Comparison of ENCODE assay signal across 31 cellular contexts in the genomic region with DNA sequence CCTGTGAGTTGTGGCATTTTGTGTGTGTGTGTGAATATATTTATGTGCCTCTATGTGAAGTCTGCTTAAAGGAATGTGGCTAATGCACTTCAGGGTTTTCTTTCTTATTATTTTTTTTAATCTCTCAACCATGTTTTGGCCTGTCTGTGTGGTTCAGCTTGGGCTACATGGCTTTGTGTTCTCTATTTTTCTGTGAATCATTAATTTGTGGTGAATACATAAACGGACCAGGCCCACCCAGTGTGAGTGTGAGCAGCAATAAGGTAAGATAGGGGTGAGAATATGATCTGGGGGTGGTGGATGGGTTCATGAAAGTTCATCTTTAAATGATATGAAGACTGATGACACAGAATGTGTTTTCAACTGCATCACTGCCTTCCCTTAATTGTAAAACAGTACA.
"Had no signal": no experiment of that assay in that cellular context is flagged by ENCODE, and none has a peak within 500 bp of the region (broad histone marks: within the 10 kb centered on the region; RNA-seq: fewer than 3 reads in every experiment).

No MANE protein-coding gene starts in this region.

- H3K36me3 ChIP-seq: esophagus squamous epithelium, left lung, neural progenitor cell, right atrium auricular region, upper lobe of left lung, vagina, WERI-Rb-1 had no signal

- H3K27me3 ChIP-seq: esophagus squamous epithelium, left lung, neural progenitor cell, right atrium auricular region, upper lobe of left lung, vagina had no signal

- H3K27me3 Mint-ChIP-seq: activated CD4-positive, alpha-beta T cell treated with anti-CD3 and anti-CD28 coated beads, Interleukin-2, amount 10 ng/mL, durations not matched to agents 7 days and 5 days; activated naive CD8-positive, alpha-beta T cell; central memory CD8-positive, alpha-beta T cell; dendritic cell treated with granulocyte-macrophage colony-stimulating factor and Interleukin-4, amounts not matched to agents 40 ng/mL and 50 ng/mL, for 4 days; stimulated activated memory B cell treated with anti-CD40 and anti-IgM and Interleukin-4, amounts not matched to agents 10 μg/mL and 1 μg/mL and 100 μg/mL, for 72 hours; stimulated activated naive CD8-positive, alpha-beta T cell treated with anti-CD3 and anti-CD28 coated beads, Interleukin-15, amount 100 ng/mL, for 72 hours had no signal

- H3K36me3 Mint-ChIP-seq: activated naive CD8-positive, alpha-beta T cell; natural killer cell; neural progenitor cell; stimulated activated memory B cell treated with anti-CD40 and anti-IgM and Interleukin-4, amounts not matched to agents 10 μg/mL and 1 μg/mL and 100 μg/mL, for 72 hours had no signal

- H3K4me3 Mint-ChIP-seq: activated CD4-positive, alpha-beta T cell treated with anti-CD3 and anti-CD28 coated beads, Interleukin-2, amount 10 ng/mL, durations not matched to agents 7 days and 5 days; activated naive CD8-positive, alpha-beta T cell; central memory CD8-positive, alpha-beta T cell; dendritic cell treated with granulocyte-macrophage colony-stimulating factor and Interleukin-4, amounts not matched to agents 40 ng/mL and 50 ng/mL, for 4 days; endodermal cell; natural killer cell; neural progenitor cell; stimulated activated memory B cell treated with anti-CD40 and anti-IgM and Interleukin-4, amounts not matched to agents 10 μg/mL and 1 μg/mL and 100 μg/mL, for 72 hours; stimulated activated naive CD8-positive, alpha-beta T cell treated with anti-CD3 and anti-CD28 coated beads, Interleukin-15, amount 100 ng/mL, for 72 hours had no signal

- H3K4me1 ChIP-seq: esophagus squamous epithelium, left lung, neural progenitor cell, parathyroid adenoma, psoas muscle, right atrium auricular region, upper lobe of left lung, vagina had no signal

- ATAC-seq: left lung; natural killer cell; psoas muscle; stimulated activated memory B cell treated with anti-CD40 and anti-IgM and Interleukin-4, amounts not matched to agents 10 μg/mL and 1 μg/mL and 100 μg/mL, for 72 hours; stimulated activated naive CD8-positive, alpha-beta T cell treated with anti-CD3 and anti-CD28 coated beads, Interleukin-15, amount 100 ng/mL, for 72 hours had no signal

- H3K4me1 Mint-ChIP-seq: activated CD4-positive, alpha-beta T cell treated with anti-CD3 and anti-CD28 coated beads, Interleukin-2, amount 10 ng/mL, durations not matched to agents 7 days and 5 days; central memory CD8-positive, alpha-beta T cell; endodermal cell; natural killer cell; neural progenitor cell; stimulated activated memory B cell treated with anti-CD40 and anti-IgM and Interleukin-4, amounts not matched to agents 10 μg/mL and 1 μg/mL and 100 μg/mL, for 72 hours; stimulated activated naive CD8-positive, alpha-beta T cell treated with anti-CD3 and anti-CD28 coated beads, Interleukin-15, amount 100 ng/mL, for 72 hours had no signal

- H3K27ac ChIP-seq: esophagus squamous epithelium, left lung, neural progenitor cell, parathyroid adenoma, psoas muscle, right atrium auricular region, upper lobe of left lung, vagina, WERI-Rb-1 had no signal

- H3K4me3 ChIP-seq: esophagus squamous epithelium, left lung, lung, neural progenitor cell, psoas muscle, right atrium auricular region, smooth muscle cell, upper lobe of left lung, vagina had no signal

- H3K9me3 ChIP-seq: esophagus squamous epithelium, left lung, psoas muscle, right atrium auricular region, upper lobe of left lung, vagina had no signal

- H3K9me3 Mint-ChIP-seq: activated CD4-positive, alpha-beta T cell treated with anti-CD3 and anti-CD28 coated beads, Interleukin-2, amount 10 ng/mL, durations not matched to agents 7 days and 5 days; dendritic cell treated with granulocyte-macrophage colony-stimulating factor and Interleukin-4, amounts not matched to agents 40 ng/mL and 50 ng/mL, for 4 days; endodermal cell; natural killer cell; neural progenitor cell; stimulated activated memory B cell treated with anti-CD40 and anti-IgM and Interleukin-4, amounts not matched to agents 10 μg/mL and 1 μg/mL and 100 μg/mL, for 72 hours; stimulated activated naive CD8-positive, alpha-beta T cell treated with anti-CD3 and anti-CD28 coated beads, Interleukin-15, amount 100 ng/mL, for 72 hours had no signal

- H3K27ac Mint-ChIP-seq: activated CD4-positive, alpha-beta T cell treated with anti-CD3 and anti-CD28 coated beads, Interleukin-2, amount 10 ng/mL, durations not matched to agents 7 days and 5 days; activated naive CD8-positive, alpha-beta T cell; dendritic cell treated with granulocyte-macrophage colony-stimulating factor and Interleukin-4, amounts not matched to agents 40 ng/mL and 50 ng/mL, for 4 days; endodermal cell; natural killer cell; neural progenitor cell; stimulated activated memory B cell treated with anti-CD40 and anti-IgM and Interleukin-4, amounts not matched to agents 10 μg/mL and 1 μg/mL and 100 μg/mL, for 72 hours; stimulated activated naive CD8-positive, alpha-beta T cell treated with anti-CD3 and anti-CD28 coated beads, Interleukin-15, amount 100 ng/mL, for 72 hours had no signal

- DNase-seq: activated CD4-positive, alpha-beta T cell treated with anti-CD3 and anti-CD28 coated beads, Interleukin-2, amount 10 ng/mL, durations not matched to agents 7 days and 5 days; activated CD4-positive, CD25-positive, alpha-beta regulatory T cell treated with anti-CD3 and anti-CD28 coated beads, Interleukin-2, amount 50 U/mL, for 72 hours; activated effector memory CD4-positive, alpha-beta T cell treated with Interleukin-2 at 50 U/mL for 16 hours; activated naive CD4-positive, alpha-beta T cell treated with Interleukin-2 at 50 U/mL for 16 hours; anterior cingulate cortex; endodermal cell; esophagus squamous epithelium; foreskin melanocyte; left lung; mesendoderm; natural killer cell; occipital lobe; psoas muscle; stimulated activated CD4-positive, alpha-beta T cell treated with anti-CD3 and anti-CD28 coated beads, Interleukin-1b, Interleukin-23, amount 100 ng/mL, for 48 hours; stimulated activated CD4-positive, alpha-beta T cell treated with anti-CD3 and anti-CD28 coated beads, Interleukin-4, amount 100 ng/mL, for 4 hours; stimulated activated CD8-positive, alpha-beta memory T cell treated with anti-CD3 and anti-CD28 coated beads, Interleukin-4, amount 100 ng/mL, for 48 hours; stimulated activated naive CD8-positive, alpha-beta T cell treated with anti-CD3 and anti-CD28 coated beads, Interleukin-15, amount 100 ng/mL, for 72 hours; substantia nigra; T1000; upper lobe of left lung; WERI-Rb-1 had no signal
